In genomic region chr19:4830768-4831265, GRCh38 we compare ENCODE assay signal across 8 cellular contexts. TPM values are rescaled to one million over a fixed set of nuclear protein-coding genes. Genes with fewer than 3 reads are reported as not detected.
DNase-seq lines count a peak whose midpoint lies in the region; ATAC-seq and TF ChIP-seq lines count a peak whose summit lies in the region.

No MANE protein-coding gene starts in this region.

- peak overlapping the region; percentile 70; the same call in 1 of the 2 replicates for H2AFZ ChIP-seq in KMS-11 (ENCODE audit: low read depth)

- no peak for ATAC-seq in GM21825 (IDR thresholded peaks at IDR 0.05; ENCODE audit: unreplicated experiment)
- no peak for ATAC-seq in GM21526 (IDR thresholded peaks at IDR 0.05; ENCODE audit: low FRiP score, unreplicated experiment)

- DNase-seq in A673 (ENCODE audit: low spot score) (no peak), choroid plexus epithelial cell (ENCODE audit: low read depth) (no peak), NCI-H2081 (lab: John Stamatoyannopoulos, UW) (no peak)
- no peak for DNase-seq in activated effector memory CD4-positive, alpha-beta T cell treated with Interleukin-2 at 50 U/mL for 16 hours

- peaks cover 24% of the 10 kb centered on the region for H3K79me2 ChIP-seq in KMS-11 (ENCODE audit: insufficient read depth, low read depth)

- H3K4me1 ChIP-seq in A673 (ENCODE audit: insufficient read depth, low read length, poor library complexity, severe bottlenecking) (no peaks in the 10 kb centered on the region), KMS-11 (ENCODE audit: low read depth, poor library complexity, severe bottlenecking) (peaks cover 37% of the 10 kb centered on the region), mucosa of stomach (ENCODE audit: control insufficient read depth, insufficient read depth, low read length) (peaks cover 20% of the 10 kb centered on the region)

- TF ChIP-seq CTCF in A673 (conservative IDR thresholded peaks at IDR 0.05; ENCODE audit: low read depth, low read length) (no peak), KMS-11 (conservative IDR thresholded peaks at IDR 0.05; ENCODE audit: low read depth, low read length) (no peak), choroid plexus epithelial cell (conservative IDR thresholded peaks at IDR 0.05; ENCODE audit: low read depth, low read length) (no peak)

- H3K4me3 ChIP-seq in A673 (ENCODE audit: low read depth, low read length, poor library complexity, severe bottlenecking) = peak overlapping the region; percentile 91
- no peak overlapping the region for H3K4me3 ChIP-seq in KMS-11 (IDR thresholded peaks at IDR 0.05; ENCODE audit: insufficient read depth, low read depth, low read length)
- peak overlapping the region; percentile 89 for H3K4me3 ChIP-seq in choroid plexus epithelial cell (ENCODE audit: low read depth, low read length)
- peak overlapping the region; percentile 98 for H3K4me3 ChIP-seq in mucosa of stomach (ENCODE audit: low read length)

- H3K36me3 ChIP-seq in A673 (ENCODE audit: insufficient read depth, low read length, poor library complexity, severe bottlenecking) (no peaks in the 10 kb centered on the region), KMS-11 (ENCODE audit: insufficient read depth) (no peaks in the 10 kb centered on the region), mucosa of stomach (ENCODE audit: control insufficient read depth, insufficient read depth, low read length) (no peaks in the 10 kb centered on the region)

- TSS peak; percentile 80 for BruUV-seq in A673 (replicated peaks; lab: Mats Ljungman, UMichigan)

- CTCF ChIA-PET in A673 (lab: Charles Lee) = interaction anchor here (1.0 kb wide), 1 partner anchor 21 kb away, joined by 3 read pairs; no protein-coding TSS in a partner anchor

- H3K9ac ChIP-seq in KMS-11 = peak overlapping the region; percentile 76
- peak overlapping the region; percentile 98 for H3K9ac ChIP-seq in mucosa of stomach (ENCODE audit: low read length)

- H3K27me3 ChIP-seq in A673 (replicated peaks; ENCODE audit: insufficient read depth, low read depth, low read length, poor library complexity) = no peaks in the 10 kb centered on the region
- no peaks in the 10 kb centered on the region for H3K27me3 ChIP-seq in KMS-11 (ENCODE audit: insufficient read depth, low read depth)
- H3K27me3 ChIP-seq in mucosa of stomach (ENCODE audit: control insufficient read depth, insufficient read depth, low read length) = no peaks in the 10 kb centered on the region

- H3K27ac ChIP-seq in A673 (ENCODE audit: low read depth, low read length, poor library complexity, severe bottlenecking) (peak overlapping the region; percentile 77), KMS-11 (peak overlapping the region; percentile 40)

- H4K20me1 ChIP-seq in KMS-11 (ENCODE audit: insufficient read depth) = no peaks in the 10 kb centered on the region

- H3K9me3 ChIP-seq in A673 (ENCODE audit: low read depth, low read length, poor library complexity, severe bottlenecking) (no peaks in the 10 kb centered on the region), mucosa of stomach (ENCODE audit: control insufficient read depth, low read length) (no peaks in the 10 kb centered on the region)

- intact Hi-C loops in A673 (cut with micrococcal nuclease; ENCODE audit: unreplicated experiment) = no loop called here

- H3K4me2 ChIP-seq in KMS-11 = peak overlapping the region; percentile 72

- POLR2A ChIA-PET in A673 (lab: Charles Lee; ENCODE audit: low non-redundant PET) = no interaction called here

RNA-seq across cellular contexts. Expression of gene TICAM1, which starts 0.7 kb away (rescaled TPM):
- 5.6 and 7.0 TPM in 2 replicates for total RNA-seq in A673 (2021)

RNA-seq across cellular contexts. Expression of gene PLIN3, which starts 36.6 kb away (rescaled TPM):
- total RNA-seq in A673 (2021) = 30.6 and 39.9 TPM in 2 replicates

RNA-seq across cellular contexts. Expression of gene FEM1A, which starts 39.3 kb away (rescaled TPM):
- 17.4 and 18.9 TPM in 2 replicates for total RNA-seq in A673 (2021)
